16 cellular contexts compared by ENCODE assay signal in the genomic region with DNA sequence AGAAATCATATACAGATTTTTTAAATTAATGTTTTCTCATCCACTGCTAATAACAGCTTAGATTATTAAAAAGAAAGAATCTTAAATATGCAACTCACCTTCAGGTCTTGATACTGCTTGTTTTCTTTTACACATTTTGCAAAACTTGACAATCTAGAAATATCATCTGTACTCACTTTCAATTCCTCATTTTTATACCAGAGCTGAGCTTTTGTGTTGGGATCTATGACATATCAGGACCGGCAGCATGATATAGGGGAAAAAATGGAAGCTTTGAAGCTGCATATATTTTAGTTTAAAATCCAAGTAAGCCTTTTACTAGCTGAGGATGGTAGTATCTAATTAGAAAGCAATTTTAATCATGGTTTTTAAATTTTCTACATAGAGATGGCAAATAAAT.
DNase-seq lines count a peak whose midpoint lies in the region; ATAC-seq lines count a peak whose summit lies in the region.
"Had no signal": no experiment of that assay in that cellular context is flagged by ENCODE, and none has a peak within 500 bp of the region (broad histone marks: within the 10 kb centered on the region; RNA-seq: fewer than 3 reads in every experiment).

No MANE protein-coding gene starts in this region.

- peaks cover 18 to 24% of the 10 kb centered on the region in 2 donors for H3K4me1 Mint-ChIP-seq in stimulated activated naive B cell treated with anti-CD40 and anti-IgM and Interleukin-4, amounts not matched to agents 10 μg/mL and 1 μg/mL and 100 μg/mL, for 72 hours
- H3K4me1 Mint-ChIP-seq: activated CD8-positive, alpha-beta memory T cell treated with anti-CD3 and anti-CD28 coated beads, Interleukin-2, amount 10 ng/mL, durations not matched to agents 7 days and 5 days had no signal

- H3K27me3 Mint-ChIP-seq in stimulated activated naive B cell treated with anti-CD40 and anti-IgM and Interleukin-4, amounts not matched to agents 10 μg/mL and 1 μg/mL and 100 μg/mL, for 72 hours = peaks cover 7 to 10% of the 10 kb centered on the region in 2 donors

- no peak overlapping the region for H3K27ac Mint-ChIP-seq in stimulated activated naive B cell treated with anti-CD40 and anti-IgM and Interleukin-4, amounts not matched to agents 10 μg/mL and 1 μg/mL and 100 μg/mL, for 72 hours
- H3K27ac Mint-ChIP-seq: activated CD8-positive, alpha-beta memory T cell treated with anti-CD3 and anti-CD28 coated beads, Interleukin-2, amount 10 ng/mL, durations not matched to agents 7 days and 5 days had no signal

- H3K4me3 Mint-ChIP-seq in stimulated activated naive B cell treated with anti-CD40 and anti-IgM and Interleukin-4, amounts not matched to agents 10 μg/mL and 1 μg/mL and 100 μg/mL, for 72 hours = no peak overlapping the region
- H3K4me3 Mint-ChIP-seq: activated CD8-positive, alpha-beta memory T cell treated with anti-CD3 and anti-CD28 coated beads, Interleukin-2, amount 10 ng/mL, durations not matched to agents 7 days and 5 days had no signal

- no peak overlapping the region for H3K27ac ChIP-seq in substantia nigra (ENCODE audit: low read depth, low read length, poor library complexity, severe bottlenecking)
- H3K27ac ChIP-seq: adrenal gland, cardiac muscle cell, esophagus muscularis mucosa, lower lobe of right lung, testis had no signal

- H3K9me3 Mint-ChIP-seq in stimulated activated naive B cell treated with anti-CD40 and anti-IgM and Interleukin-4, amounts not matched to agents 10 μg/mL and 1 μg/mL and 100 μg/mL, for 72 hours = peaks cover 0 to 3% of the 10 kb centered on the region in 2 donors

- ATAC-seq in GM18861 (IDR thresholded peaks at IDR 0.05; ENCODE audit: unreplicated experiment) (peak; percentile 44), GM21529 (IDR thresholded peaks at IDR 0.05; ENCODE audit: unreplicated experiment) (peak; percentile 34), HG03378 (IDR thresholded peaks at IDR 0.05; ENCODE audit: unreplicated experiment) (peak; percentile 45), GM18519 (IDR thresholded peaks at IDR 0.05; ENCODE audit: low FRiP score, unreplicated experiment) (no peak)
- ATAC-seq in stimulated activated naive B cell treated with anti-CD40 and anti-IgM and Interleukin-4, amounts not matched to agents 10 μg/mL and 1 μg/mL and 100 μg/mL, for 72 hours (replicated peaks) = peak; percentile 55 to 63

- H3K36me3 Mint-ChIP-seq in stimulated activated naive B cell treated with anti-CD40 and anti-IgM and Interleukin-4, amounts not matched to agents 10 μg/mL and 1 μg/mL and 100 μg/mL, for 72 hours = no peaks in the 10 kb centered on the region
- H3K36me3 Mint-ChIP-seq: activated CD8-positive, alpha-beta memory T cell treated with anti-CD3 and anti-CD28 coated beads, Interleukin-2, amount 10 ng/mL, durations not matched to agents 7 days and 5 days had no signal

- no peak for DNase-seq in stimulated activated naive B cell treated with anti-CD40 and anti-IgM and Interleukin-4, amounts not matched to agents 10 μg/mL and 1 μg/mL and 100 μg/mL, for 72 hours
- no peak for DNase-seq in substantia nigra (lab: John Stamatoyannopoulos, UW)
- DNase-seq in cerebellar nuclear complex (lab: John Stamatoyannopoulos, UW) = no peak
- DNase-seq: activated CD4-positive, alpha-beta T cell treated with anti-CD3 and anti-CD28 coated beads for 1 hour; KG1; T1000 had no signal
